In the genomic region with DNA sequence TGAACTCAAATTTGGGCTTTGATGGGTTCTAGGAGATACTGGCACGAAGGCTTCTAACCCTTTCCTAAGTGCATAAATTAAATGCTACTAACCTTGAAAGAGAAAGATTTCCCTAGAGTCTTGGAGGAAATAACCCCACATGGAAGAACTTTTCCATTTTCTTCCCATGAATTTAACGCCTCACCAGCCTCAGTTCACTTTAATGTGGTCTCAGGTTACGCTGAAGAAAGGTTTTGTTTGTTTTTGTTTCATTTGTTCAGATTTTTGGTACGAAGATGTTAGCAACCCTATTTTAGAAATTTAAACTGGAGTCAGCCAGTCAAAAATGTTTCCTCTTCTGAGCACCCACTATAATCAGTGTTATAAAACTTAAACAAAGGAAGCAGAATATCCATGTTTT, we compare ENCODE assay signal across 13 cellular contexts.
"Had no signal": no experiment of that assay in that cellular context is flagged by ENCODE, and none has a peak within 500 bp of the region (broad histone marks: within the 10 kb centered on the region; RNA-seq: fewer than 3 reads in every experiment).

No MANE protein-coding gene starts in this region.

- H3K9me3 Mint-ChIP-seq: activated naive CD4-positive, alpha-beta T cell treated with anti-CD3 and anti-CD28 coated beads for 36 hours; neural crest cell; stimulated activated naive CD8-positive, alpha-beta T cell treated with anti-CD3 and anti-CD28 coated beads, Interleukin-15, Interleukin-2, amounts not matched to agents 100 ng/mL and 50 ng/mL, for 24 hours; type B pancreatic cell had no signal

- H3K4me1 ChIP-seq: lower lobe of right lung, right lobe of liver had no signal

- H3K4me3 ChIP-seq: esophagus muscularis mucosa, lower lobe of right lung, ovary, right lobe of liver, smooth muscle cell had no signal

- H3K27ac ChIP-seq: esophagus muscularis mucosa, lower lobe of right lung, ovary, right lobe of liver had no signal

- H3K27me3 Mint-ChIP-seq: stimulated activated naive CD8-positive, alpha-beta T cell treated with anti-CD3 and anti-CD28 coated beads, Interleukin-15, Interleukin-2, amounts not matched to agents 100 ng/mL and 50 ng/mL, for 24 hours; type B pancreatic cell had no signal

- H3K27me3 ChIP-seq: esophagus muscularis mucosa, ovary, right lobe of liver had no signal

- H3K4me2 ChIP-seq: smooth muscle cell had no signal

- H3K36me3 ChIP-seq: lower lobe of right lung, ovary had no signal

- ATAC-seq: lower lobe of right lung, right lobe of liver had no signal

- H3K27ac Mint-ChIP-seq: activated naive CD4-positive, alpha-beta T cell treated with anti-CD3 and anti-CD28 coated beads for 36 hours; stimulated activated naive CD8-positive, alpha-beta T cell treated with anti-CD3 and anti-CD28 coated beads, Interleukin-15, Interleukin-2, amounts not matched to agents 100 ng/mL and 50 ng/mL, for 24 hours; type B pancreatic cell had no signal

- DNase-seq: activated CD4-positive, alpha-beta T cell treated with anti-CD3 and anti-CD28 coated beads for 1 hour; activated CD4-positive, alpha-beta T cell treated with anti-CD3 and anti-CD28 coated beads, Interleukin-2, amount 50 U/mL, for 4 hours; activated naive CD4-positive, alpha-beta T cell treated with anti-CD3 and anti-CD28 coated beads for 36 hours; activated T-cell treated with anti-CD3 and anti-CD28 coated beads for 4 hours; lower lobe of right lung; midbrain; ovary; right lobe of liver had no signal

- H3K4me3 Mint-ChIP-seq: activated naive CD4-positive, alpha-beta T cell treated with anti-CD3 and anti-CD28 coated beads for 36 hours; neural crest cell; stimulated activated naive CD8-positive, alpha-beta T cell treated with anti-CD3 and anti-CD28 coated beads, Interleukin-15, Interleukin-2, amounts not matched to agents 100 ng/mL and 50 ng/mL, for 24 hours; type B pancreatic cell had no signal

- H3K9me3 ChIP-seq: esophagus muscularis mucosa, lower lobe of right lung, ovary, right lobe of liver had no signal
